Comparison of ENCODE assay signal across 9 cellular contexts in genomic region chr11:63887600-63887999, GRCh38. TPM values are rescaled to one million over a fixed set of nuclear protein-coding genes. Genes with fewer than 3 reads are reported as not detected.
A peak's percentile ranks its signal among the peaks of the same experiment; 100 is the strongest.
DNase-seq lines count a peak whose midpoint lies in the region; ATAC-seq and TF ChIP-seq lines count a peak whose summit lies in the region.
"Had no signal": no experiment of that assay in that cellular context is flagged by ENCODE, and none has a peak within 500 bp of the region (broad histone marks: within the 10 kb centered on the region; RNA-seq: fewer than 3 reads in every experiment).

No MANE protein-coding gene starts in this region.

- ATAC-seq in SK-N-SH treated with all-trans-retinoic acid at 6 μM for 48 hours (peak; percentile 17; the same call in 2 of the 3 replicates), activated B cell treated with CpG ODN at 0.5 μM for 24 hours (ENCODE audit: low read depth) (no peak)
- ATAC-seq in stimulated activated naive B cell treated with anti-CD40 and anti-IgM and Interleukin-4, amounts not matched to agents 10 μg/mL and 1 μg/mL and 100 μg/mL, for 72 hours (replicated peaks): no peak

- TF ChIP-seq POLR2A in erythroblast (IDR thresholded peaks at IDR 0.05; ENCODE audit: low read length): no peak

- H3K4me2 ChIP-seq in SK-N-SH (no peak overlapping the region), hepatocyte (peak overlapping the region; percentile 77)

- H3F3A ChIP-seq in SK-N-SH (replicated peaks; ENCODE audit: insufficient read depth): no peaks in the 10 kb centered on the region

- intact Hi-C loops in activated B cell treated with CpG ODN at 0.5 μM for 24 hours (cut with micrococcal nuclease): no loop called here

- POLR2A ChIA-PET in SK-N-SH (lab: Yijun Ruan, JAX) (no interaction called here), activated B cell treated with CpG ODN at 0.5 μM for 24 hours (lab: Charles Lee) (interaction anchor here (0.6 to 1.6 kb wide), 9 partner anchors 15 to 1064 kb away, joined by 3 to 10 read pairs (median 4); partner anchors contain the start of genes MARK2, NAA40 and RCOR2)

- H3K79me2 ChIP-seq in SK-N-SH (ENCODE audit: insufficient read depth): peaks cover 90% of the 10 kb centered on the region
- H3K79me2 ChIP-seq in hepatocyte: peaks cover 87% of the 10 kb centered on the region

- CTCF ChIA-PET in SK-N-SH (lab: Yijun Ruan, JAX): interaction anchor here (1.0 to 4.0 kb wide), 6 partner anchors 13 to 58 kb away, joined by 3 to 12 read pairs (median 3); no protein-coding TSS in a partner anchor
- CTCF ChIA-PET in activated B cell treated with CpG ODN at 0.5 μM for 24 hours (lab: Charles Lee): interaction anchor here (2.1 kb wide), 1 partner anchor 49 kb away, joined by 8 read pairs; the partner anchor contains the start of gene MARK2

- H3K9me3 ChIP-seq in SK-N-SH (no peaks in the 10 kb centered on the region), hepatocyte (ENCODE audit: low read depth) (no peaks in the 10 kb centered on the region)
- H3K9me3 ChIP-seq: gastrocnemius medialis had no signal

- H3K36me3 ChIP-seq in SK-N-SH (replicated peaks in 1 of 2; ENCODE audit: control insufficient read depth in 1 of 2, insufficient read depth in 2 of 2, low read length in 1 of 2) (no peaks in the 10 kb centered on the region), hepatocyte (replicated peaks; ENCODE audit: insufficient read depth, low read depth) (no peaks in the 10 kb centered on the region)
- H3K36me3 ChIP-seq: gastrocnemius medialis had no signal

- H3K9me2 ChIP-seq in SK-N-SH (no peaks in the 10 kb centered on the region), hepatocyte (replicated peaks; ENCODE audit: insufficient read depth) (no peaks in the 10 kb centered on the region)

- DNase-seq in SK-N-SH (no peak), activated B cell treated with CpG ODN at 0.5 μM for 24 hours (no peak), hepatocyte (ENCODE audit: low spot score) (no peak), NCI-H524 treated with DMSO at 0.1 percent for 48 hours (lab: John Stamatoyannopoulos, UW) (no peak), DMS 273 (lab: John Stamatoyannopoulos, UW; ENCODE audit: unreplicated experiment) (no peak), erythroblast (lab: John Stamatoyannopoulos, UW) (no peak)
- DNase-seq in stimulated activated naive B cell treated with anti-CD40 and anti-IgM and Interleukin-4, amounts not matched to agents 10 μg/mL and 1 μg/mL and 100 μg/mL, for 72 hours: no peak
- DNase-seq: gastrocnemius medialis had no signal

- H3K27ac ChIP-seq in SK-N-SH (ENCODE audit: low read depth in 2 of 2, low read length in 1 of 2) (no peak overlapping the region), hepatocyte (peak overlapping the region; percentile 99)

- no peak for TF ChIP-seq EP300 in SK-N-SH (IDR thresholded peaks at IDR 0.05; ENCODE audit: borderline replicate concordance in 1 of 2, low read depth in 1 of 2, low read length in 1 of 2)

- no peaks in the 10 kb centered on the region for H3K27me3 Mint-ChIP-seq in activated B cell treated with CpG ODN at 0.5 μM for 24 hours
- no peaks in the 10 kb centered on the region for H3K27me3 Mint-ChIP-seq in stimulated activated naive B cell treated with anti-CD40 and anti-IgM and Interleukin-4, amounts not matched to agents 10 μg/mL and 1 μg/mL and 100 μg/mL, for 72 hours

- peaks cover 82% of the 10 kb centered on the region for H4K20me1 ChIP-seq in SK-N-SH (ENCODE audit: insufficient read depth)
- H4K20me1 ChIP-seq in hepatocyte (ENCODE audit: insufficient read depth, poor library complexity, severe bottlenecking): peaks cover 69% of the 10 kb centered on the region

- H3K36me3 Mint-ChIP-seq in activated B cell treated with CpG ODN at 0.5 μM for 24 hours (ENCODE audit: low read depth): peaks cover 15% of the 10 kb centered on the region
- H3K36me3 Mint-ChIP-seq in stimulated activated naive B cell treated with anti-CD40 and anti-IgM and Interleukin-4, amounts not matched to agents 10 μg/mL and 1 μg/mL and 100 μg/mL, for 72 hours: peaks cover 8 to 13% of the 10 kb centered on the region in 2 donors

- H3K9ac ChIP-seq in SK-N-SH: no peak overlapping the region

- TF ChIP-seq CTCF in SK-N-SH (IDR thresholded peaks at IDR 0.05): no peak
- no peak for TF ChIP-seq CTCF in activated B cell treated with CpG ODN at 0.5 μM for 24 hours (IDR thresholded peaks at IDR 0.05)
- no peak for TF ChIP-seq CTCF in hepatocyte (IDR thresholded peaks at IDR 0.05; ENCODE audit: poor library complexity)

- H3K4me1 ChIP-seq in SK-N-SH (ENCODE audit: control insufficient read depth in 1 of 2, insufficient read depth in 2 of 2, low read depth in 1 of 2, low read length in 1 of 2) (peaks cover 4 to 21% of the 10 kb centered on the region in 2 experiments; a peak in 2 of 4 replicates), hepatocyte (ENCODE audit: insufficient read depth) (peaks cover 34% of the 10 kb centered on the region)

- peaks cover 85% of the 10 kb centered on the region for H3K4me1 Mint-ChIP-seq in activated B cell treated with CpG ODN at 0.5 μM for 24 hours
- H3K4me1 Mint-ChIP-seq in stimulated activated naive B cell treated with anti-CD40 and anti-IgM and Interleukin-4, amounts not matched to agents 10 μg/mL and 1 μg/mL and 100 μg/mL, for 72 hours: peaks cover 60 to 83% of the 10 kb centered on the region in 2 donors

- H3K9me3 Mint-ChIP-seq in activated B cell treated with CpG ODN at 0.5 μM for 24 hours: no peaks in the 10 kb centered on the region
- no peaks in the 10 kb centered on the region for H3K9me3 Mint-ChIP-seq in stimulated activated naive B cell treated with anti-CD40 and anti-IgM and Interleukin-4, amounts not matched to agents 10 μg/mL and 1 μg/mL and 100 μg/mL, for 72 hours

- H3K27me3 ChIP-seq in SK-N-SH (ENCODE audit: insufficient read depth) (no peaks in the 10 kb centered on the region), hepatocyte (no peaks in the 10 kb centered on the region)
- H3K27me3 ChIP-seq: gastrocnemius medialis had no signal

- peak overlapping the region; percentile 92 for H3K27ac Mint-ChIP-seq in activated B cell treated with CpG ODN at 0.5 μM for 24 hours
- peak overlapping the region; percentile 91 for H3K27ac Mint-ChIP-seq in stimulated activated naive B cell treated with anti-CD40 and anti-IgM and Interleukin-4, amounts not matched to agents 10 μg/mL and 1 μg/mL and 100 μg/mL, for 72 hours

- H3K4me3 ChIP-seq in SK-N-SH (ENCODE audit: low read depth in 2 of 2, low read length in 1 of 2) (no peak overlapping the region), hepatocyte (no peak overlapping the region)

- WGBS in SK-N-SH (ENCODE audit: low lambda C conversion rate): 77% methylated on average over 4 of the region's 4 CpGs
- whole genome bisulfite sequencing in hepatocyte (ENCODE audit: low lambda C conversion rate, missing lambda C conversion rate): 39% methylated on average over 4 of the region's 4 CpGs

- no peak for TF ChIP-seq RAD21 in SK-N-SH (IDR thresholded peaks at IDR 0.05; ENCODE audit: low read length)

- H2AFZ ChIP-seq in SK-N-SH (ENCODE audit: low read depth) (no peak overlapping the region), hepatocyte (no peak overlapping the region)

- peak overlapping the region; percentile 35 for H3K4me3 Mint-ChIP-seq in activated B cell treated with CpG ODN at 0.5 μM for 24 hours
- H3K4me3 Mint-ChIP-seq in stimulated activated naive B cell treated with anti-CD40 and anti-IgM and Interleukin-4, amounts not matched to agents 10 μg/mL and 1 μg/mL and 100 μg/mL, for 72 hours: peak overlapping the region; percentile 54 to 93

TF ChIP-seq in SK-N-SH treated with all-trans-retinoic acid at 6 μM for 48 hours, 23 proteins besides CTCF, POLR2A, EP300 and RAD21 (continues in another document):
- TF ChIP-seq ZNF565 (CRISPR knock-in tag; conservative IDR thresholded peaks at IDR 0.05; ENCODE audit: low read depth) (no peak), CSDC2 (CRISPR knock-in tag; IDR thresholded peaks at IDR 0.05) (no peak), ISL1 (CRISPR knock-in tag; IDR thresholded peaks at IDR 0.05) (no peak), BACH2 (CRISPR knock-in tag; IDR thresholded peaks at IDR 0.05; ENCODE audit: borderline replicate concordance) (no peak)

TF ChIP-seq in SK-N-SH, 30 proteins besides CTCF, POLR2A, EP300 and RAD21 (continues in another document):
- TF ChIP-seq SIN3A (IDR thresholded peaks at IDR 0.05; ENCODE audit: borderline replicate concordance, low read depth, low read length): no peak
- TF ChIP-seq IRF3 (IDR thresholded peaks at IDR 0.05; ENCODE audit: low read depth, low read length): no peak

RNA-seq across cellular contexts. Expression of gene RCOR2, which starts 29.4 kb away (rescaled TPM):
- polyA plus RNA-seq in SK-N-SH (2012; rRNA removed) (1.1 and 1.4 TPM in 2 replicates), hepatocyte (3.1 and 3.5 TPM in 2 replicates)
- 0.85 and 1.4 TPM in 2 replicates for polyA plus RNA-seq in SK-N-SH (2012; cell fraction: cytosol; rRNA removed)
- 1.8 and 2.6 TPM in 2 replicates for polyA plus RNA-seq in SK-N-SH (2012; cell fraction: nucleus; rRNA removed)
- total RNA-seq in activated B cell treated with CpG ODN at 0.5 μM for 24 hours (not detected in 2 replicates), hepatocyte (4.3 and 4.4 TPM in 2 replicates)

RNA-seq across cellular contexts. Expression of gene MARK2, which starts 48.7 kb away (rescaled TPM):
- polyA plus RNA-seq in SK-N-SH (2012; rRNA removed) (14.6 and 18.8 TPM in 2 replicates), hepatocyte (40.8 and 48.2 TPM in 2 replicates)
- polyA plus RNA-seq in SK-N-SH (2012; cell fraction: cytosol; rRNA removed): 9.6 and 13.4 TPM in 2 replicates
- polyA plus RNA-seq in SK-N-SH (2012; cell fraction: nucleus; rRNA removed): 17.2 and 19.6 TPM in 2 replicates
- total RNA-seq in activated B cell treated with CpG ODN at 0.5 μM for 24 hours (39.2 and 41.5 TPM in 2 replicates), hepatocyte (22.4 and 24.1 TPM in 2 replicates)

RNA-seq across cellular contexts. Expression of gene NAA40, which starts 51.2 kb away (rescaled TPM):
- polyA plus RNA-seq in SK-N-SH (2012; rRNA removed): 33.0 and 36.3 TPM in 2 replicates
- polyA plus RNA-seq in SK-N-SH (2012; cell fraction: cytosol; rRNA removed): 21.4 and 26.3 TPM in 2 replicates
- 137 and 147 TPM in 2 replicates for polyA plus RNA-seq in SK-N-SH (2012; cell fraction: nucleus; rRNA removed)
- total RNA-seq in activated B cell treated with CpG ODN at 0.5 μM for 24 hours: 28.0 and 28.6 TPM in 2 replicates
- total RNA-seq in hepatocyte: 12.2 and 15.3 TPM in 2 replicates
- 16.4 and 17.9 TPM in 2 replicates for polyA plus RNA-seq in hepatocyte
